ENCODE assay signal across 1 cellular context in genomic region chr5:32233696-32234447, GRCh38.
TF ChIP-seq lines count a peak whose summit lies in the region.

No MANE protein-coding gene starts in this region.

TF ChIP-seq in HepG2, 621 proteins besides CTCF, POLR2A, EP300 and RAD21 (continued from another document and continues in another):
- TF ChIP-seq ZC3H13 (CRISPR knock-in tag; IDR thresholded peaks at IDR 0.05) (0 out of 2 replicates have a peak, but pooled peaks have one; percentile 45), ZNF746 (CRISPR knock-in tag; IDR thresholded peaks at IDR 0.05) (peak; percentile 63; the same call in 1 of the 2 replicates), ZNF616 (CRISPR knock-in tag; IDR thresholded peaks at IDR 0.05; ENCODE audit: low read depth) (no peak), GLI4 (CRISPR knock-in tag; IDR thresholded peaks at IDR 0.05; ENCODE audit: borderline replicate concordance) (no peak), MTA1 (CRISPR knock-in tag; IDR thresholded peaks at IDR 0.05; ENCODE audit: borderline replicate concordance) (peak; percentile 73), IRX3 (CRISPR knock-in tag; IDR thresholded peaks at IDR 0.05; ENCODE audit: borderline replicate concordance, low read depth) (no peak; the same call in 1 of the 2 replicates), ZNF180 (CRISPR knock-in tag; IDR thresholded peaks at IDR 0.05; ENCODE audit: borderline replicate concordance, low read depth) (no peak), KAT8 (CRISPR knock-in tag; IDR thresholded peaks at IDR 0.05) (peak; percentile 77; the same call in 1 of the 2 replicates), FIP1L1 (IDR thresholded peaks at IDR 0.05; ENCODE audit: borderline replicate concordance, insufficient read depth, low read depth, low read length) (0 out of 2 replicates have a peak, but pooled peaks have one; percentile 39), ZNF652 (CRISPR knock-in tag; IDR thresholded peaks at IDR 0.05; ENCODE audit: borderline replicate concordance, low read depth) (peak; percentile 74), MTF1 (CRISPR knock-in tag; IDR thresholded peaks at IDR 0.05) (no peak), KAT7 (CRISPR knock-in tag; IDR thresholded peaks at IDR 0.05; ENCODE audit: borderline replicate concordance) (peak; percentile 54; the same call in 1 of the 2 replicates), SPEN (CRISPR knock-in tag; IDR thresholded peaks at IDR 0.05; ENCODE audit: low read depth) (no peak; the same call in 1 of the 2 replicates), ZFP82 (CRISPR knock-in tag; IDR thresholded peaks at IDR 0.05; ENCODE audit: borderline replicate concordance) (peak; percentile 87; the same call in 1 of the 2 replicates), KDM1A (CRISPR knock-in tag; IDR thresholded peaks at IDR 0.05) (no peak), SNRNP70 (IDR thresholded peaks at IDR 0.05; ENCODE audit: low read depth, low read length) (no peak), ZSCAN22 (CRISPR knock-in tag; IDR thresholded peaks at IDR 0.05) (no peak), ZNF274 (CRISPR knock-in tag; IDR thresholded peaks at IDR 0.05) (no peak), CHD2 (IDR thresholded peaks at IDR 0.05; ENCODE audit: low read depth, low read length) (no peak), KLF13 (CRISPR knock-in tag; IDR thresholded peaks at IDR 0.05) (no peak), NFYB (CRISPR knock-in tag; IDR thresholded peaks at IDR 0.05) (peak; percentile 62; the same call in 1 of the 2 replicates), GTF2F1 (IDR thresholded peaks at IDR 0.05; ENCODE audit: low read length) (no peak), IKZF1 (IDR thresholded peaks at IDR 0.05) (no peak), ZNF10 (CRISPR knock-in tag; IDR thresholded peaks at IDR 0.05; ENCODE audit: borderline replicate concordance, low read depth) (no peak), ZNF510 (CRISPR knock-in tag; IDR thresholded peaks at IDR 0.05; ENCODE audit: low read depth) (peak; percentile 47; the same call in 1 of the 2 replicates), CAMTA2 (CRISPR knock-in tag; IDR thresholded peaks at IDR 0.05; ENCODE audit: borderline replicate concordance) (no peak), ZNF883 (CRISPR knock-in tag; IDR thresholded peaks at IDR 0.05; ENCODE audit: not compliant biosample characterization) (no peak), ZNF563 (CRISPR knock-in tag; IDR thresholded peaks at IDR 0.05) (no peak), HNRNPLL (IDR thresholded peaks at IDR 0.05; ENCODE audit: low read depth, low read length, poor library complexity, severe bottlenecking) (no peak), HOXD1 (CRISPR knock-in tag; IDR thresholded peaks at IDR 0.05) (no peak), SMARCE1 (IDR thresholded peaks at IDR 0.05; ENCODE audit: borderline replicate concordance) (no peak), ZC3H4 (CRISPR knock-in tag; IDR thresholded peaks at IDR 0.05; ENCODE audit: borderline replicate concordance) (0 out of 2 replicates have a peak, but pooled peaks have one; percentile 46), ZNF879 (CRISPR knock-in tag; IDR thresholded peaks at IDR 0.05) (no peak), HMGXB4 (CRISPR knock-in tag; IDR thresholded peaks at IDR 0.05; ENCODE audit: borderline replicate concordance in 1 of 2, low read depth in 1 of 2) (peak; percentile 14 to 81; a peak in 2 of 4 replicates), ATF3 (CRISPR knock-in tag; IDR thresholded peaks at IDR 0.05) (0 out of 2 replicates have a peak, but pooled peaks have one; percentile 10), ZNF224 (CRISPR knock-in tag; IDR thresholded peaks at IDR 0.05) (peak; percentile 61; the same call in 1 of the 2 replicates), POGZ (CRISPR knock-in tag; IDR thresholded peaks at IDR 0.05) (peak; percentile 75), SNAPC5 (CRISPR knock-in tag; IDR thresholded peaks at IDR 0.05; ENCODE audit: borderline replicate concordance) (no peak), NONO (IDR thresholded peaks at IDR 0.05) (no peak), NONO (CRISPR knock-in tag; conservative IDR thresholded peaks at IDR 0.05) (peak; percentile 91), CREM (IDR thresholded peaks at IDR 0.05) (peak; percentile 89), CREM (CRISPR knock-in tag; IDR thresholded peaks at IDR 0.05) (no peak), HNRNPK (IDR thresholded peaks at IDR 0.05; ENCODE audit: low read depth, low read length, poor library complexity, severe bottlenecking) (no peak), ZNF567 (CRISPR knock-in tag; IDR thresholded peaks at IDR 0.05; ENCODE audit: borderline replicate concordance) (0 out of 2 replicates have a peak, but pooled peaks have one; percentile 62), NFRKB (IDR thresholded peaks at IDR 0.05) (no peak), JDP2 (CRISPR knock-in tag; IDR thresholded peaks at IDR 0.05; ENCODE audit: borderline replicate concordance) (no peak; the same call in 1 of the 2 replicates)
- TF ChIP-seq, protein P1, sequence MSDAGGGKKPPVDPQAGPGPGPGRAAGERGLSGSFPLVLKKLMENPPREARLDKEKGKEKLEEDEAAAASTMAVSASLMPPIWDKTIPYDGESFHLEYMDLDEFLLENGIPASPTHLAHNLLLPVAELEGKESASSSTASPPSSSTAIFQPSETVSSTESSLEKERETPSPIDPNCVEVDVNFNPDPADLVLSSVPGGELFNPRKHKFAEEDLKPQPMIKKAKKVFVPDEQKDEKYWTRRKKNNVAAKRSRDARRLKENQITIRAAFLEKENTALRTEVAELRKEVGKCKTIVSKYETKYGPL (CRISPR knock-in tag; IDR thresholded peaks at IDR 0.05), result no peak
- TF ChIP-seq, protein P2, sequence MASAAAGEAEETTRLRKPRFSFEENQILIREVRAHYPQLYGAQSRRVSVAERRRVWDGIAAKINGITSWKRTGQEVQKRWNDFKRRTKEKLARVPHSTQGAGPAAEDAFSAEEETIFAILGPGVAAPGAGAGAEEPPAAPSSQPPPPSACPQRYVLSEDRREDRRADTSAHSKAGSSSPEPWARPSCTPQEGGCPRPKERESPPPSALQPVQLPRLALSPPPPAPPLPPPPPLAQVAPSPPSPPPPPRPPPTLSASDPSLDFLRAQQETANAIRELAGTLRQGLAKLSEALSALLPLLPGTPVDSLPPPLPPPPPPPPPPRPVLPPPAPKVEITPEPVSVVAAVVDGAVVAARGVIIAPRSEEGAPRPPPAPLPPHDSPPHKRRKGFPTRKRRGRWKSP (CRISPR knock-in tag; IDR thresholded peaks at IDR 0.05), result 0 out of 2 replicates have a peak, but pooled peaks have one; percentile 66
- TF ChIP-seq, protein P3, sequence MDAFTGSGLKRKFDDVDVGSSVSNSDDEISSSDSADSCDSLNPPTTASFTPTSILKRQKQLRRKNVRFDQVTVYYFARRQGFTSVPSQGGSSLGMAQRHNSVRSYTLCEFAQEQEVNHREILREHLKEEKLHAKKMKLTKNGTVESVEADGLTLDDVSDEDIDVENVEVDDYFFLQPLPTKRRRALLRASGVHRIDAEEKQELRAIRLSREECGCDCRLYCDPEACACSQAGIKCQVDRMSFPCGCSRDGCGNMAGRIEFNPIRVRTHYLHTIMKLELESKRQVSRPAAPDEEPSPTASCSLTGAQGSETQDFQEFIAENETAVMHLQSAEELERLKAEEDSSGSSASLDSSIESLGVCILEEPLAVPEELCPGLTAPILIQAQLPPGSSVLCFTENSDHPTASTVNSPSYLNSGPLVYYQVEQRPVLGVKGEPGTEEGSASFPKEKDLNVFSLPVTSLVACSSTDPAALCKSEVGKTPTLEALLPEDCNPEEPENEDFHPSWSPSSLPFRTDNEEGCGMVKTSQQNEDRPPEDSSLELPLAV (CRISPR knock-in tag; conservative IDR thresholded peaks at IDR 0.05; ENCODE audit: low read depth), result no peak
- TF ChIP-seq, protein P4, sequence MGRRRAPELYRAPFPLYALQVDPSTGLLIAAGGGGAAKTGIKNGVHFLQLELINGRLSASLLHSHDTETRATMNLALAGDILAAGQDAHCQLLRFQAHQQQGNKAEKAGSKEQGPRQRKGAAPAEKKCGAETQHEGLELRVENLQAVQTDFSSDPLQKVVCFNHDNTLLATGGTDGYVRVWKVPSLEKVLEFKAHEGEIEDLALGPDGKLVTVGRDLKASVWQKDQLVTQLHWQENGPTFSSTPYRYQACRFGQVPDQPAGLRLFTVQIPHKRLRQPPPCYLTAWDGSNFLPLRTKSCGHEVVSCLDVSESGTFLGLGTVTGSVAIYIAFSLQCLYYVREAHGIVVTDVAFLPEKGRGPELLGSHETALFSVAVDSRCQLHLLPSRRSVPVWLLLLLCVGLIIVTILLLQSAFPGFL (CRISPR knock-in tag; IDR thresholded peaks at IDR 0.05), result no peak
- TF ChIP-seq, protein P5, sequence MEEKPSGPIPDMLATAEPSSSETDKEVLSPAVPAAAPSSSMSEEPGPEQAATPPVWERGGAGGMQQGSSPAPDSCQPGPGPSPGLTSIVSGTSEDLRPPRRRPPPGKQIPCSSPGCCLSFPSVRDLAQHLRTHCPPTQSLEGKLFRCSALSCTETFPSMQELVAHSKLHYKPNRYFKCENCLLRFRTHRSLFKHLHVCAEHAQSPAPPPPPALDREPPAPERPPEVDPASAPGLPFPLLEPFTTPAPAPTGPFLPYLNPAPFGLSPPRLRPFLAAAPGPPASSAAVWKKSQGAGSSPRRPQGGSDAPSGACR (CRISPR knock-in tag; IDR thresholded peaks at IDR 0.05), result peak; percentile 52; the same call in 1 of the 2 replicates
- TF ChIP-seq, protein P6, sequence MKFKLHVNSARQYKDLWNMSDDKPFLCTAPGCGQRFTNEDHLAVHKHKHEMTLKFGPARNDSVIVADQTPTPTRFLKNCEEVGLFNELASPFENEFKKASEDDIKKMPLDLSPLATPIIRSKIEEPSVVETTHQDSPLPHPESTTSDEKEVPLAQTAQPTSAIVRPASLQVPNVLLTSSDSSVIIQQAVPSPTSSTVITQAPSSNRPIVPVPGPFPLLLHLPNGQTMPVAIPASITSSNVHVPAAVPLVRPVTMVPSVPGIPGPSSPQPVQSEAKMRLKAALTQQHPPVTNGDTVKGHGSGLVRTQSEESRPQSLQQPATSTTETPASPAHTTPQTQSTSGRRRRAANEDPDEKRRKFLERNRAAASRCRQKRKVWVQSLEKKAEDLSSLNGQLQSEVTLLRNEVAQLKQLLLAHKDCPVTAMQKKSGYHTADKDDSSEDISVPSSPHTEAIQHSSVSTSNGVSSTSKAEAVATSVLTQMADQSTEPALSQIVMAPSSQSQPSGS (CRISPR knock-in tag; IDR thresholded peaks at IDR 0.05), result peak; percentile 79
- TF ChIP-seq, protein P7, sequence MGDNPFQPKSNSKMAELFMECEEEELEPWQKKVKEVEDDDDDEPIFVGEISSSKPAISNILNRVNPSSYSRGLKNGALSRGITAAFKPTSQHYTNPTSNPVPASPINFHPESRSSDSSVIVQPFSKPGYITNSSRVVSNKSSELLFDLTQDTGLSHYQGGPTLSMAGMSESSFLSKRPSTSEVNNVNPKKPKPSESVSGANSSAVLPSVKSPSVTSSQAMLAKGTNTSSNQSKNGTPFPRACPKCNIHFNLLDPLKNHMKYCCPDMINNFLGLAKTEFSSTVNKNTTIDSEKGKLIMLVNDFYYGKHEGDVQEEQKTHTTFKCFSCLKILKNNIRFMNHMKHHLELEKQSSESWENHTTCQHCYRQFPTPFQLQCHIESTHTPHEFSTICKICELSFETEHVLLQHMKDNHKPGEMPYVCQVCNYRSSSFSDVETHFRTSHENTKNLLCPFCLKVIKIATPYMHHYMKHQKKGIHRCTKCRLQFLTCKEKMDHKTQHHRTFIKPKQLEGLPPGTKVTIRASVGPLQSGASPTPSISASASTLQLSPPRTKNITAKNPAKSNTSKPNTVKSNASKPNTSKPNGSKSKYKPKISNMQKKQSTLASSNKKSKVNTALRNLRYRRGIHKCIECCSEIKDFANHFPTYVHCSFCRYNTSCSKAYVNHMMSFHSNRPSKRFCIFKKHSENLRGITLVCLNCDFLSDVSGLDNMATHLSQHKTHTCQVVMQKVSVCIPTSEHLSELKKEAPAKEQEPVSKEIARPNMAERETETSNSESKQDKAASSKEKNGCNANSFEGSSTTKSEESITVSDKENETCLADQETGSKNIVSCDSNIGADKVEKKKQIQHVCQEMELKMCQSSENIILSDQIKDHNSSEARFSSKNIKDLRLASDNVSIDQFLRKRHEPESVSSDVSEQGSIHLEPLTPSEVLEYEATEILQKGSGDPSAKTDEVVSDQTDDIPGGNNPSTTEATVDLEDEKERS (CRISPR knock-in tag; IDR thresholded peaks at IDR 0.05), result peak; percentile 93
- TF ChIP-seq, protein P8, sequence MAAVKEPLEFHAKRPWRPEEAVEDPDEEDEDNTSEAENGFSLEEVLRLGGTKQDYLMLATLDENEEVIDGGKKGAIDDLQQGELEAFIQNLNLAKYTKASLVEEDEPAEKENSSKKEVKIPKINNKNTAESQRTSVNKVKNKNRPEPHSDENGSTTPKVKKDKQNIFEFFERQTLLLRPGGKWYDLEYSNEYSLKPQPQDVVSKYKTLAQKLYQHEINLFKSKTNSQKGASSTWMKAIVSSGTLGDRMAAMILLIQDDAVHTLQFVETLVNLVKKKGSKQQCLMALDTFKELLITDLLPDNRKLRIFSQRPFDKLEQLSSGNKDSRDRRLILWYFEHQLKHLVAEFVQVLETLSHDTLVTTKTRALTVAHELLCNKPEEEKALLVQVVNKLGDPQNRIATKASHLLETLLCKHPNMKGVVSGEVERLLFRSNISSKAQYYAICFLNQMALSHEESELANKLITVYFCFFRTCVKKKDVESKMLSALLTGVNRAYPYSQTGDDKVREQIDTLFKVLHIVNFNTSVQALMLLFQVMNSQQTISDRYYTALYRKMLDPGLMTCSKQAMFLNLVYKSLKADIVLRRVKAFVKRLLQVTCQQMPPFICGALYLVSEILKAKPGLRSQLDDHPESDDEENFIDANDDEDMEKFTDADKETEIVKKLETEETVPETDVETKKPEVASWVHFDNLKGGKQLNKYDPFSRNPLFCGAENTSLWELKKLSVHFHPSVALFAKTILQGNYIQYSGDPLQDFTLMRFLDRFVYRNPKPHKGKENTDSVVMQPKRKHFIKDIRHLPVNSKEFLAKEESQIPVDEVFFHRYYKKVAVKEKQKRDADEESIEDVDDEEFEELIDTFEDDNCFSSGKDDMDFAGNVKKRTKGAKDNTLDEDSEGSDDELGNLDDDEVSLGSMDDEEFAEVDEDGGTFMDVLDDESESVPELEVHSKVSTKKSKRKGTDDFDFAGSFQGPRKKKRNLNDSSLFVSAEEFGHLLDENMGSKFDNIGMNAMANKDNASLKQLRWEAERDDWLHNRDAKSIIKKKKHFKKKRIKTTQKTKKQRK (IDR thresholded peaks at IDR 0.05; ENCODE audit: low read length), result no peak
